Comparison of ENCODE assay signal across 8 cellular contexts in the genomic region with DNA sequence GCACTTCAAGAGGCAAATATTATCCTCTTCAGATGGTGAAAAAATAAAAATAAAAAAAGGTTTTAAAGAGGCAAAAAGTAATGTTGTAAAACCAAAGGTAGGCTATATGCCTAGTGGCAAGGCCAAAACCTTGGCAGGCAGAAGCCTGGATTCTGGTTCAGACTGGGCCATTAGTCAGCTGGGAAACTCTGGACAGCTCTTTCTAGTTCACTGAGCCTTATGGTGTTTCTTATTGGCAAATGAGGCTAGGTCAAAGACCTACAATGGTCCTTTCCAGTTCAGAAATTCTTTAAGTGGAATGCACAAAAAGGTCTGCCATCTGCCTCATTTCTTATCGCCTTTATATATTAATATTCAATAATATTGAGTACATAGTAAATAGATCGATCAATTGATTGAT.
"Had no signal": no experiment of that assay in that cellular context is flagged by ENCODE, and none has a peak within 500 bp of the region (broad histone marks: within the 10 kb centered on the region; RNA-seq: fewer than 3 reads in every experiment).

No MANE protein-coding gene starts in this region.

- ATAC-seq: GM23338, HCT116, HepG2, K562 had no signal

- H3K27ac ChIP-seq: HL-60 had no signal

- DNase-seq: H9, HFFc6, KG1 had no signal

- H2AFZ ChIP-seq: GM23338 had no signal

- H3K4me2 ChIP-seq: GM23338 had no signal

- H3K4me3 ChIP-seq: GM23338, K562 had no signal
